In the genomic region with DNA sequence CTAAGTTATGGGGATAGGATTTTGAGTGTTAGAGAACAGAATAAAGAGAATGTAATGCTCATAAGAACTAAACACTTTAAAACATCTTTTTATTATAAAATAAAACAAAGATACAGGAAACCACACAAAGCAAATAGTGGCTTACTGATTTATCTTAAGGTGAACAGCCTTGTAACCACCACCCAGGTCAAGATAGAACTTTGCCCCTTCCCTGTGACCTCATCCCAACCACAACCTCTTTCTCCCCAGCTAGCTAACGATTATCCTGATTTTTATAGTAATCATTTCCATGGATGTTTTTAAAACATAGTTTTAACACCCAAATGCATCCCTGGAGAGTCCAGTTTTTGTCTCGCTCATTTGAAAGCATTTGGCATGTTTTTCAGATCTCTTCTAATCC, we compare ENCODE assay signal across 35 cellular contexts. TPM values are rescaled to one million over a fixed set of nuclear protein-coding genes. Genes with fewer than 3 reads are reported as not detected.
"Had no signal": no experiment of that assay in that cellular context is flagged by ENCODE, and none has a peak within 500 bp of the region (broad histone marks: within the 10 kb centered on the region; RNA-seq: fewer than 3 reads in every experiment).

No MANE protein-coding gene starts in this region.

- ATAC-seq: activated CD4-positive, alpha-beta T cell treated with anti-CD3 and anti-CD28 coated beads for 36 hours; activated naive CD4-positive, alpha-beta T cell treated with anti-CD3 and anti-CD28 coated beads, Interleukin-2, amount 50 U/mL, for 72 hours; activated T-cell treated with anti-CD3 and anti-CD28 coated beads, Interleukin-2, amount 50 U/mL, for 72 hours; gastroesophageal sphincter had no signal

- H3K4me1 ChIP-seq: breast epithelium, colonic mucosa had no signal

- H3K4me3 ChIP-seq: ascending aorta, breast epithelium, cardiac muscle cell, colonic mucosa, esophagus squamous epithelium, gastroesophageal sphincter had no signal

- FAIRE-seq: endometrium, endothelial cell of umbilical vein had no signal

- H3K9me3 ChIP-seq: ascending aorta, breast epithelium, colonic mucosa, esophagus squamous epithelium, gastroesophageal sphincter had no signal

- H3K36me3 ChIP-seq: ascending aorta, breast epithelium, cardiac muscle cell, colonic mucosa, esophagus squamous epithelium, gastroesophageal sphincter had no signal

- DNase-seq: activated CD4-positive, alpha-beta memory T cell treated with anti-CD3 and anti-CD28 coated beads, Interleukin-2, amount 10 ng/mL, durations not matched to agents 7 days and 5 days; activated CD4-positive, alpha-beta T cell treated with anti-CD3 and anti-CD28 coated beads for 36 hours; activated CD4-positive, alpha-beta T cell treated with anti-CD3 and anti-CD28 coated beads, Interleukin-2, amount 10 ng/mL, durations not matched to agents 24 days and 14 days; activated CD4-positive, alpha-beta T cell treated with anti-CD3 and anti-CD28 coated beads, Interleukin-2, amount 50 U/mL, for 4 hours; activated CD4-positive, CD25-positive, alpha-beta regulatory T cell; activated CD4-positive, CD25-positive, alpha-beta regulatory T cell treated with anti-CD3 and anti-CD28 coated beads, Interleukin-2, amount 50 U/mL, for 72 hours; activated CD8-positive, alpha-beta memory T cell treated with anti-CD3 and anti-CD28 coated beads, Interleukin-2, amount 50 U/mL, for 48 hours; activated gamma-delta T cell; activated naive CD4-positive, alpha-beta T cell; activated naive CD4-positive, alpha-beta T cell treated with anti-CD3 and anti-CD28 coated beads, Interleukin-2, amount 10 ng/mL, durations not matched to agents 7 days and 5 days; activated naive CD8-positive, alpha-beta T cell treated with anti-CD3 and anti-CD28 coated beads, Interleukin-2, amount 10 ng/mL, durations not matched to agents 7 days and 5 days; activated T-cell treated with anti-CD3 and anti-CD28 coated beads for 4 hours; activated T-cell treated with anti-CD3 and anti-CD28 coated beads, Interleukin-2, amount 50 U/mL, for 24 hours; activated T-cell treated with anti-CD3 and anti-CD28 coated beads, Interleukin-2, amount 50 U/mL, for 72 hours; central memory CD4-positive, alpha-beta T cell; cerebellar nuclear complex; colonic mucosa; effector CD8-positive, alpha-beta T cell; esophagus squamous epithelium; foreskin melanocyte; T-helper 2 cell had no signal

- H3K27ac ChIP-seq: ascending aorta, breast epithelium, cardiac muscle cell, colonic mucosa, epithelial cell of prostate, esophagus squamous epithelium, gastroesophageal sphincter had no signal

- H3K27me3 ChIP-seq: ascending aorta, breast epithelium, colonic mucosa had no signal

RNA-seq across cellular contexts. Expression of a gene that starts 17.0 kb away (rescaled TPM):
- total RNA-seq: activated CD4-positive, alpha-beta memory T cell treated with anti-CD3 and anti-CD28 coated beads, Interleukin-2, amount 10 ng/mL, durations not matched to agents 7 days and 5 days; activated CD4-positive, alpha-beta T cell treated with anti-CD3 and anti-CD28 coated beads for 36 hours; activated CD4-positive, alpha-beta T cell treated with anti-CD3 and anti-CD28 coated beads, Interleukin-2, amount 10 ng/mL, durations not matched to agents 24 days and 14 days; activated naive CD4-positive, alpha-beta T cell treated with anti-CD3 and anti-CD28 coated beads, Interleukin-2, amount 50 U/mL, for 72 hours; activated naive CD8-positive, alpha-beta T cell treated with anti-CD3 and anti-CD28 coated beads, Interleukin-2, amount 10 ng/mL, durations not matched to agents 7 days and 5 days; activated T-cell treated with anti-CD3 and anti-CD28 coated beads, Interleukin-2, amount 50 U/mL, for 72 hours; ascending aorta; breast epithelium; cardiac muscle cell; colonic mucosa; dermis microvascular lymphatic vessel endothelial cell; endothelial cell of umbilical vein; esophagus squamous epithelium; fibroblast of lung; fibroblast of villous mesenchyme; gastroesophageal sphincter; glomerular endothelial cell; T-helper 1 cell treated with Interleukin-12 subunit alpha and Interleukin-12 subunit beta and Interleukin-4 antibody, amounts not matched to agents 30 ng/mL and 1 ng/mL, for 36 hours had no signal
- polyA plus RNA-seq: cardiac muscle cell, endothelial cell of umbilical vein, esophagus, fibroblast of lung had no signal
